Comparison of ENCODE assay signal across 13 cellular contexts in the genomic region with DNA sequence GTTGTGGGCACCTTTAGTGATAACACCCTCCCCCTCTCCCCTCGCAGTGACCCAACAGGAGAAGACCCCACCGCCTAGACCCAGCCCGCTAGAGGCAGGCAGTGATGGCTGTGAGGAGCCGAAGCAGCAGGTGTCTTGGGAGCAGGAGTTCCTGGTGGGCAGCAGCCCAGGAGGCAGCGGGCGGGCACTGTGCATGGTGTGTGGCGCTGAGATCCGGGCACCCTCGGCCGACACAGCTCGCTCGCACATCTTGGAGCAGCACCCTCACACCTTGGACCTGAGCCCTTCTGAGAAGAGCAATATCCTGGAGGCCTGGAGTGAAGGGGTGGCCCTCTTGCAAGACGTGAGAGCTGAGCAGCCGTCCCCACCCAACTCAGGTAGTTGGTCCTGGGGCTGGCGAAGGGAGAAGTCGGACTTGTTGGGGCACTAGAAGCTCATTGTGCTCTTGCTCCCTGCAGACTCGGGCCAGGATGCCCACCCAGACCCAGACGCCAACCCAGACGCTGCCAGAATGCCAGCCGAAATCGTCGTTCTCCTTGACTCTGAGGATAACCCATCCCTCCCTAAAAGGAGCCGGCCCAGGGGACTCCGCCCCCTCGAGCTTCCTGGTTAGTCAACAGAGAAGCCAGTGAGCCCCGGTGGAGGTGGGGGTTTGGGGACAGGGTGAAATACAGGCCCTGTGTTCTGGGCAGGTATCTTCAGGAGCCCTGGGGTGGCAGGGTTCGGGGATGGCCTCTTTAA. TPM values are rescaled to one million over a fixed set of nuclear protein-coding genes. Genes with fewer than 3 reads are reported as not detected.
DNase-seq lines count a peak whose midpoint lies in the region; ATAC-seq and TF ChIP-seq lines count a peak whose summit lies in the region.
"Had no signal": no experiment of that assay in that cellular context is flagged by ENCODE, and none has a peak within 500 bp of the region (broad histone marks: within the 10 kb centered on the region; RNA-seq: fewer than 3 reads in every experiment).

No MANE protein-coding gene starts in this region.

- no peak for ATAC-seq in IMR-90 (ENCODE audit: low read depth)
- ATAC-seq in central memory CD8-positive, alpha-beta T cell (replicated peaks; ENCODE audit: extremely low read depth, poor library complexity, severe bottlenecking) = no peak
- ATAC-seq in stimulated activated effector memory CD8-positive, alpha-beta T cell treated with anti-CD3 and anti-CD28 coated beads, Interleukin-12 subunit alpha, Interleukin-12 subunit beta, amount 100 ng/mL, for 72 hours = no peak
- ATAC-seq: A549 had no signal

- H2BK120ac ChIP-seq in IMR-90 (ENCODE audit: low read depth, low read length) = no peak overlapping the region

- peak overlapping the region; percentile 24 for H2AFZ ChIP-seq in IMR-90 (replicated peaks; ENCODE audit: low read length, poor library complexity)

- H3K4ac ChIP-seq in IMR-90 (ENCODE audit: low read depth, low read length) = no peak overlapping the region

- H3K4me1 ChIP-seq in BLaER1 (peaks cover 28% of the 10 kb centered on the region), IMR-90 (ENCODE audit: control insufficient read depth, insufficient read depth, low read length) (peaks cover 1% of the 10 kb centered on the region; the same call in 1 of the 2 replicates)

- TF ChIP-seq POLR2A in IMR-90 (IDR thresholded peaks at IDR 0.05; ENCODE audit: low read depth, low read length) = no peak

- no peak overlapping the region for H3K23ac ChIP-seq in IMR-90 (ENCODE audit: low read depth, low read length)

- peaks cover 9% of the 10 kb centered on the region for H3K9me1 ChIP-seq in IMR-90 (ENCODE audit: insufficient read depth, low read length)

- no peaks in the 10 kb centered on the region for H3K9me3 Mint-ChIP-seq in central memory CD8-positive, alpha-beta T cell
- no peaks in the 10 kb centered on the region for H3K9me3 Mint-ChIP-seq in stimulated activated effector memory CD8-positive, alpha-beta T cell treated with anti-CD3 and anti-CD28 coated beads, Interleukin-12 subunit alpha, Interleukin-12 subunit beta, amount 100 ng/mL, for 72 hours
- no peaks in the 10 kb centered on the region for H3K9me3 Mint-ChIP-seq in activated CD4-positive, alpha-beta memory T cell treated with anti-CD3 and anti-CD28 coated beads, Interleukin-2, amount 10 ng/mL, durations not matched to agents 7 days and 5 days
- H3K9me3 Mint-ChIP-seq in activated CD4-positive, alpha-beta T cell treated with anti-CD3 and anti-CD28 coated beads, Interleukin-2, amount 10 ng/mL, durations not matched to agents 7 days and 5 days = no peaks in the 10 kb centered on the region
- H3K9me3 Mint-ChIP-seq: CD8-positive, alpha-beta memory T cell had no signal

- POLR2A ChIA-PET in IMR-90 (lab: Charles Lee; ENCODE audit: unreplicated experiment) = no interaction called here
- POLR2A ChIA-PET in activated CD4-positive, alpha-beta memory T cell treated with anti-CD3 and anti-CD28 coated beads, Interleukin-2, amount 10 ng/mL, durations not matched to agents 7 days and 5 days (lab: Charles Lee) = no interaction called here
- POLR2A ChIA-PET in activated CD4-positive, alpha-beta T cell treated with anti-CD3 and anti-CD28 coated beads, Interleukin-2, amount 10 ng/mL, durations not matched to agents 7 days and 5 days (lab: Charles Lee) = no interaction called here

- H3K4me3 ChIP-seq in BLaER1 (no peak overlapping the region), IMR-90 (ENCODE audit: insufficient read depth, low read depth, low read length) (no peak overlapping the region)
- H3K4me3 ChIP-seq: A549 had no signal

- H3K4me2 ChIP-seq in BLaER1 (no peak overlapping the region), IMR-90 (ENCODE audit: low read depth, low read length) (no peak overlapping the region)
- H3K4me2 ChIP-seq: A549 had no signal

- H3K27me3 ChIP-seq in BLaER1 = no peaks in the 10 kb centered on the region
- H3K27me3 ChIP-seq in IMR-90 (ENCODE audit: control insufficient read depth, insufficient read depth, low read length) = no peaks in the 10 kb centered on the region

- no peak overlapping the region for H4K5ac ChIP-seq in IMR-90 (ENCODE audit: low read depth, low read length)

- TF ChIP-seq RAD21 in IMR-90 (IDR thresholded peaks at IDR 0.05; ENCODE audit: low read length) = no peak

- peak overlapping the region; percentile 58 for H2AK9ac ChIP-seq in IMR-90 (replicated peaks; ENCODE audit: low read depth, low read length, poor library complexity)

- no peak overlapping the region for H2BK15ac ChIP-seq in IMR-90 (ENCODE audit: low read depth, low read length)

- no peak overlapping the region for H3K4me3 Mint-ChIP-seq in central memory CD8-positive, alpha-beta T cell
- no peak overlapping the region for H3K4me3 Mint-ChIP-seq in stimulated activated effector memory CD8-positive, alpha-beta T cell treated with anti-CD3 and anti-CD28 coated beads, Interleukin-12 subunit alpha, Interleukin-12 subunit beta, amount 100 ng/mL, for 72 hours
- no peak overlapping the region for H3K4me3 Mint-ChIP-seq in activated CD4-positive, alpha-beta memory T cell treated with anti-CD3 and anti-CD28 coated beads, Interleukin-2, amount 10 ng/mL, durations not matched to agents 7 days and 5 days
- H3K4me3 Mint-ChIP-seq in activated CD4-positive, alpha-beta T cell treated with anti-CD3 and anti-CD28 coated beads, Interleukin-2, amount 10 ng/mL, durations not matched to agents 7 days and 5 days = no peak overlapping the region
- H3K4me3 Mint-ChIP-seq: CD8-positive, alpha-beta memory T cell had no signal

- 0 out of 2 replicates have a peak overlapping the region, but pooled peaks have one; percentile 4 for H3K27ac ChIP-seq in BLaER1
- H3K27ac ChIP-seq in IMR-90 (ENCODE audit: insufficient read depth, low read length) = no peak overlapping the region
- no peak overlapping the region for H3K27ac ChIP-seq in substantia nigra (ENCODE audit: low read depth, low read length, poor library complexity, severe bottlenecking)
- H3K27ac ChIP-seq: A549, HL-60 had no signal

- dilution Hi-C loops in IMR-90 (cut with HindIII; ENCODE audit: low sequenced_read_pairs, unreplicated experiment) = no loop called here

- H4K91ac ChIP-seq in IMR-90 (ENCODE audit: insufficient read depth, low read depth, low read length) = no peak overlapping the region

- H4K20me1 ChIP-seq in BLaER1 (peaks cover 84% of the 10 kb centered on the region), IMR-90 (ENCODE audit: insufficient read depth, low read length) (peaks cover 42% of the 10 kb centered on the region)

- peaks cover 84% of the 10 kb centered on the region for H3K36me3 ChIP-seq in BLaER1
- peaks cover 59% of the 10 kb centered on the region for H3K36me3 ChIP-seq in IMR-90 (ENCODE audit: control insufficient read depth, insufficient read depth, low read length)

- no peaks in the 10 kb centered on the region for H3K27me3 Mint-ChIP-seq in central memory CD8-positive, alpha-beta T cell
- no peaks in the 10 kb centered on the region for H3K27me3 Mint-ChIP-seq in activated CD4-positive, alpha-beta memory T cell treated with anti-CD3 and anti-CD28 coated beads, Interleukin-2, amount 10 ng/mL, durations not matched to agents 7 days and 5 days
- no peaks in the 10 kb centered on the region for H3K27me3 Mint-ChIP-seq in activated CD4-positive, alpha-beta T cell treated with anti-CD3 and anti-CD28 coated beads, Interleukin-2, amount 10 ng/mL, durations not matched to agents 7 days and 5 days
- H3K27me3 Mint-ChIP-seq: CD8-positive, alpha-beta memory T cell had no signal

- no peak for DNase-seq in IMR-90
- no peak for DNase-seq in central memory CD8-positive, alpha-beta T cell (ENCODE audit: low spot score in 2 of 2)
- DNase-seq in stimulated activated effector memory CD8-positive, alpha-beta T cell treated with anti-CD3 and anti-CD28 coated beads, Interleukin-12 subunit alpha, Interleukin-12 subunit beta, amount 100 ng/mL, for 72 hours (ENCODE audit: low spot score in 2 of 2) = no peak
- no peak for DNase-seq in activated CD4-positive, alpha-beta memory T cell treated with anti-CD3 and anti-CD28 coated beads, Interleukin-2, amount 10 ng/mL, durations not matched to agents 7 days and 5 days
- DNase-seq in substantia nigra (lab: John Stamatoyannopoulos, UW) = no peak
- no peak for DNase-seq in activated CD4-positive, alpha-beta T cell treated with anti-CD3 and anti-CD28 coated beads, Interleukin-2, amount 10 ng/mL, durations not matched to agents 7 days and 5 days
- DNase-seq: Caco-2; CD8-positive, alpha-beta memory T cell; DND-41; GDM1 had no signal

- in situ Hi-C loops in IMR-90 (cut with MboI; ENCODE audit: low sequenced_read_pairs) = no loop called here

- H2AK5ac ChIP-seq in IMR-90 (ENCODE audit: low read depth, low read length) = no peak overlapping the region

- H3K36me3 Mint-ChIP-seq in central memory CD8-positive, alpha-beta T cell (ENCODE audit: insufficient read depth) = peaks cover 31% of the 10 kb centered on the region
- peaks cover 80% of the 10 kb centered on the region for H3K36me3 Mint-ChIP-seq in stimulated activated effector memory CD8-positive, alpha-beta T cell treated with anti-CD3 and anti-CD28 coated beads, Interleukin-12 subunit alpha, Interleukin-12 subunit beta, amount 100 ng/mL, for 72 hours
- H3K36me3 Mint-ChIP-seq in activated CD4-positive, alpha-beta memory T cell treated with anti-CD3 and anti-CD28 coated beads, Interleukin-2, amount 10 ng/mL, durations not matched to agents 7 days and 5 days (ENCODE audit: low read depth) = peaks cover 56% of the 10 kb centered on the region
- H3K36me3 Mint-ChIP-seq in activated CD4-positive, alpha-beta T cell treated with anti-CD3 and anti-CD28 coated beads, Interleukin-2, amount 10 ng/mL, durations not matched to agents 7 days and 5 days (ENCODE audit: low read depth) = peaks cover 49% of the 10 kb centered on the region

- H3K9me3 ChIP-seq in BLaER1 (no peaks in the 10 kb centered on the region), IMR-90 (ENCODE audit: control insufficient read depth, insufficient read depth, low read length) (no peaks in the 10 kb centered on the region)
- H3K9me3 ChIP-seq: A549, Caco-2 had no signal

- TF ChIP-seq CTCF in IMR-90 (conservative IDR thresholded peaks at IDR 0.05; ENCODE audit: low read depth, low read length) = no peak

- H3K79me1 ChIP-seq in IMR-90 (ENCODE audit: low read depth in 1 of 2, low read length in 2 of 2) = peaks cover 31 to 82% of the 10 kb centered on the region in 2 experiments

- peak overlapping the region; percentile 9 for H3K27ac Mint-ChIP-seq in central memory CD8-positive, alpha-beta T cell (ENCODE audit: low read depth)
- H3K27ac Mint-ChIP-seq in stimulated activated effector memory CD8-positive, alpha-beta T cell treated with anti-CD3 and anti-CD28 coated beads, Interleukin-12 subunit alpha, Interleukin-12 subunit beta, amount 100 ng/mL, for 72 hours = peak overlapping the region; percentile 32
- H3K27ac Mint-ChIP-seq in activated CD4-positive, alpha-beta memory T cell treated with anti-CD3 and anti-CD28 coated beads, Interleukin-2, amount 10 ng/mL, durations not matched to agents 7 days and 5 days = no peak overlapping the region
- H3K27ac Mint-ChIP-seq in activated CD4-positive, alpha-beta T cell treated with anti-CD3 and anti-CD28 coated beads, Interleukin-2, amount 10 ng/mL, durations not matched to agents 7 days and 5 days = no peak overlapping the region

- H4K8ac ChIP-seq in IMR-90 (ENCODE audit: low read depth in 2 of 2, low read length in 2 of 2) = no peak overlapping the region

- BruUV-seq in IMR-90 (replicated peaks; lab: Mats Ljungman, UMichigan) = no TSS peak

- intact Hi-C loops in IMR-90 (cut with micrococcal nuclease) = no loop called here

- H3K9ac ChIP-seq in BLaER1 (no peak overlapping the region), IMR-90 (ENCODE audit: low read depth, low read length) (no peak overlapping the region)

- WGBS in IMR-90 (ENCODE audit: extremely low coverage in 2 of 2, insufficient read length in 1 of 2), 2 experiments = 98% methylated on average over 8 of the region's 27 CpGs; no CpG with 5 or more reads in 1 of the 2 experiments

- peaks cover 9% of the 10 kb centered on the region for H3K4me1 Mint-ChIP-seq in central memory CD8-positive, alpha-beta T cell
- peaks cover 32% of the 10 kb centered on the region for H3K4me1 Mint-ChIP-seq in stimulated activated effector memory CD8-positive, alpha-beta T cell treated with anti-CD3 and anti-CD28 coated beads, Interleukin-12 subunit alpha, Interleukin-12 subunit beta, amount 100 ng/mL, for 72 hours
- peaks cover 27% of the 10 kb centered on the region for H3K4me1 Mint-ChIP-seq in activated CD4-positive, alpha-beta memory T cell treated with anti-CD3 and anti-CD28 coated beads, Interleukin-2, amount 10 ng/mL, durations not matched to agents 7 days and 5 days
- peaks cover 23% of the 10 kb centered on the region for H3K4me1 Mint-ChIP-seq in activated CD4-positive, alpha-beta T cell treated with anti-CD3 and anti-CD28 coated beads, Interleukin-2, amount 10 ng/mL, durations not matched to agents 7 days and 5 days

- CTCF ChIA-PET in IMR-90 (lab: Yijun Ruan, JAX) = no interaction called here
- CTCF ChIA-PET in activated CD4-positive, alpha-beta memory T cell treated with anti-CD3 and anti-CD28 coated beads, Interleukin-2, amount 10 ng/mL, durations not matched to agents 7 days and 5 days (lab: Charles Lee) = interaction anchor here (1.4 kb wide), 1 partner anchor 19 kb away, joined by 5 read pairs; no protein-coding TSS in a partner anchor
- CTCF ChIA-PET in activated CD4-positive, alpha-beta T cell treated with anti-CD3 and anti-CD28 coated beads, Interleukin-2, amount 10 ng/mL, durations not matched to agents 7 days and 5 days (lab: Charles Lee) = interaction anchor here (1.8 kb wide), 1 partner anchor 11 kb away, joined by 5 read pairs; no protein-coding TSS in a partner anchor

- no peak overlapping the region for H3K56ac ChIP-seq in IMR-90 (ENCODE audit: extremely low read depth, insufficient read depth, low read length)

- no peak overlapping the region for H3K14ac ChIP-seq in IMR-90 (replicated peaks; ENCODE audit: low read depth, low read length)

- no peak overlapping the region for H2BK5ac ChIP-seq in IMR-90 (ENCODE audit: low read depth, low read length, poor library complexity, severe bottlenecking)

- H2BK20ac ChIP-seq in IMR-90 (ENCODE audit: low read depth, low read length) = no peak overlapping the region

- H3K18ac ChIP-seq in IMR-90 (ENCODE audit: low read depth, low read length) = no peak overlapping the region

RNA-seq across cellular contexts. Expression of a gene that starts 4.7 kb away (rescaled TPM):
- total RNA-seq in IMR-90 (2012; rRNA removed) = 10.0 and 11.9 TPM in 2 replicates
- 29.9 and 39.0 TPM in 2 replicates for polyA plus RNA-seq in IMR-90 (2012; rRNA removed)
- 34.0 and 34.1 TPM in 2 replicates for polyA plus RNA-seq in IMR-90 (2012; cell fraction: cytosol; rRNA removed)
- polyA plus RNA-seq in IMR-90 (2012; cell fraction: nucleus; rRNA removed; ENCODE audit: low replicate concordance) = 23.5 and 34.0 TPM in 2 replicates
- total RNA-seq in activated CD4-positive, alpha-beta memory T cell treated with anti-CD3 and anti-CD28 coated beads, Interleukin-2, amount 10 ng/mL, durations not matched to agents 7 days and 5 days = 10 to 100 TPM; 33.2 to 37.2 TPM
- total RNA-seq in activated CD4-positive, alpha-beta T cell treated with anti-CD3 and anti-CD28 coated beads, Interleukin-2, amount 10 ng/mL, durations not matched to agents 7 days and 5 days = 10 to 100 TPM; 38.4 to 40.7 TPM

RNA-seq across cellular contexts. Expression of a gene that starts 21.0 kb away (rescaled TPM):
- total RNA-seq in IMR-90 (2012; rRNA removed) = 6.6 and 7.2 TPM in 2 replicates
- polyA plus RNA-seq in IMR-90 (2012; rRNA removed) = 17.3 and 19.9 TPM in 2 replicates
- polyA plus RNA-seq in IMR-90 (2012; cell fraction: cytosol; rRNA removed) = 13.2 and 14.5 TPM in 2 replicates
- 17.4 and 22.9 TPM in 2 replicates for polyA plus RNA-seq in IMR-90 (2012; cell fraction: nucleus; rRNA removed; ENCODE audit: low replicate concordance)
- total RNA-seq in activated CD4-positive, alpha-beta memory T cell treated with anti-CD3 and anti-CD28 coated beads, Interleukin-2, amount 10 ng/mL, durations not matched to agents 7 days and 5 days = 10 to 100 TPM; 48.7 to 54.2 TPM
- total RNA-seq in activated CD4-positive, alpha-beta T cell treated with anti-CD3 and anti-CD28 coated beads, Interleukin-2, amount 10 ng/mL, durations not matched to agents 7 days and 5 days = 10 to 100 TPM; 68.3 to 69.2 TPM

RNA-seq across cellular contexts. Expression of a gene that starts 49.4 kb away (rescaled TPM):
- 5.4 and 7.2 TPM in 2 replicates for total RNA-seq in IMR-90 (2012; rRNA removed)
- polyA plus RNA-seq in IMR-90 (2012; rRNA removed) = 8.1 and 8.8 TPM in 2 replicates
- polyA plus RNA-seq in IMR-90 (2012; cell fraction: cytosol; rRNA removed) = 8.8 and 10.1 TPM in 2 replicates
- polyA plus RNA-seq in IMR-90 (2012; cell fraction: nucleus; rRNA removed; ENCODE audit: low replicate concordance) = 17.0 and 22.1 TPM in 2 replicates
- 1 to 10 TPM; 1.1 to 1.7 TPM for total RNA-seq in activated CD4-positive, alpha-beta memory T cell treated with anti-CD3 and anti-CD28 coated beads, Interleukin-2, amount 10 ng/mL, durations not matched to agents 7 days and 5 days
- total RNA-seq in activated CD4-positive, alpha-beta T cell treated with anti-CD3 and anti-CD28 coated beads, Interleukin-2, amount 10 ng/mL, durations not matched to agents 7 days and 5 days = 1 to 10 TPM; 1.1 TPM

Comparison
In these comparisons a context has a peak if more than half of its experiments do, and no peak if none do; other contexts are left out.
1. H3K27ac Mint-ChIP-seq: peak in central memory CD8-positive, alpha-beta T cell (single experiment) and stimulated activated effector memory CD8-positive, alpha-beta T cell treated with anti-CD3 and anti-CD28 coated beads, Interleukin-12 subunit alpha, Interleukin-12 subunit beta, amount 100 ng/mL, for 72 hours (single experiment); none in activated CD4-positive, alpha-beta memory T cell treated with anti-CD3 and anti-CD28 coated beads, Interleukin-2, amount 10 ng/mL, durations not matched to agents 7 days and 5 days (single experiment) and activated CD4-positive, alpha-beta T cell treated with anti-CD3 and anti-CD28 coated beads, Interleukin-2, amount 10 ng/mL, durations not matched to agents 7 days and 5 days (single experiment).